10 cellular contexts compared by ENCODE assay signal in genomic region chr14:55077155-55077554, GRCh38. TPM values are rescaled to one million over a fixed set of nuclear protein-coding genes. Genes with fewer than 3 reads are reported as not detected.
DNase-seq lines count a peak whose midpoint lies in the region; ATAC-seq, FAIRE-seq and TF ChIP-seq lines count a peak whose summit lies in the region.
"Had no signal": no experiment of that assay in that cellular context is flagged by ENCODE, and none has a peak within 500 bp of the region (broad histone marks: within the 10 kb centered on the region; RNA-seq: fewer than 3 reads in every experiment).

No MANE protein-coding gene starts in this region.

- H3K4me3 ChIP-seq in bronchial epithelial cell (ENCODE audit: low read depth, low read length): no peak overlapping the region
- H3K4me3 ChIP-seq: gastroesophageal sphincter had no signal

- FAIRE-seq in bronchial epithelial cell (lab: Jason Lieb, UNC): no peak

- no peaks in the 10 kb centered on the region for H3K9me3 Mint-ChIP-seq in progenitor cell of endocrine pancreas (ENCODE audit: low read depth)
- H3K9me3 Mint-ChIP-seq: naive B cell had no signal

- no peaks in the 10 kb centered on the region for H3K36me3 ChIP-seq in bronchial epithelial cell (ENCODE audit: control insufficient read depth, insufficient read depth, low read length)
- H3K36me3 ChIP-seq: gastroesophageal sphincter had no signal

- ATAC-seq in GM19025 (IDR thresholded peaks at IDR 0.05; ENCODE audit: low read depth, unreplicated experiment): peak; percentile 32
- ATAC-seq in HG02884 (IDR thresholded peaks at IDR 0.05; ENCODE audit: unreplicated experiment): no peak
- no peak for ATAC-seq in HG02588 (IDR thresholded peaks at IDR 0.05; ENCODE audit: unreplicated experiment)
- ATAC-seq: gastroesophageal sphincter had no signal

- no peaks in the 10 kb centered on the region for H3K36me3 Mint-ChIP-seq in progenitor cell of endocrine pancreas (ENCODE audit: insufficient read depth)
- H3K36me3 Mint-ChIP-seq: naive B cell had no signal

- no peaks in the 10 kb centered on the region for H3K27me3 Mint-ChIP-seq in progenitor cell of endocrine pancreas
- H3K27me3 Mint-ChIP-seq: naive B cell had no signal

- TF ChIP-seq CTCF in bronchial epithelial cell (IDR thresholded peaks at IDR 0.05; ENCODE audit: insufficient read depth, low read length, severe bottlenecking): no peak
- no peak for TF ChIP-seq CTCF in progenitor cell of endocrine pancreas (IDR thresholded peaks at IDR 0.05; ENCODE audit: unreplicated experiment)

- H3K27me3 ChIP-seq in bronchial epithelial cell (ENCODE audit: control insufficient read depth, insufficient read depth, low read length): no peaks in the 10 kb centered on the region
- H3K27me3 ChIP-seq: gastroesophageal sphincter had no signal

- H3K4me3 Mint-ChIP-seq in progenitor cell of endocrine pancreas (ENCODE audit: low read depth): no peak overlapping the region
- H3K4me3 Mint-ChIP-seq: naive B cell had no signal

- peaks cover 9% of the 10 kb centered on the region for H3K4me1 Mint-ChIP-seq in progenitor cell of endocrine pancreas (ENCODE audit: low read depth)

- H3K27ac Mint-ChIP-seq in progenitor cell of endocrine pancreas: peak overlapping the region; percentile 97

- DNase-seq in HT1080 (ENCODE audit: low read depth): peak; percentile 25
- DNase-seq in bronchial epithelial cell (ENCODE audit: low read depth): peak; percentile 87
- no peak for DNase-seq in progenitor cell of endocrine pancreas (ENCODE audit: low spot score, unreplicated experiment)
- no peak for DNase-seq in glomerular visceral epithelial cell (ENCODE audit: extremely low spot score)
- DNase-seq: naive B cell, NCI-H69 had no signal

RNA-seq across cellular contexts. Expression of gene MAPK1IP1L, which starts 25.7 kb away (rescaled TPM):
- 28.8 and 55.3 TPM in 2 replicates for total RNA-seq in HT1080 (2014; rRNA removed; shearing (Covaris generic))
- 137 and 166 TPM in 2 replicates for polyA plus RNA-seq in HT1080 (2015; cell fraction: cytosol; rRNA removed)
- 145 and 146 TPM in 2 replicates for polyA plus RNA-seq in HT1080 (2015; cell fraction: nucleus; rRNA removed)
- 12.1 and 12.7 TPM in 2 replicates for total RNA-seq in bronchial epithelial cell
- 139 and 140 TPM in 2 replicates for total RNA-seq in progenitor cell of endocrine pancreas

RNA-seq across cellular contexts. Expression of gene SOCS4, which starts 50.1 kb away (rescaled TPM):
- 12.0 and 15.2 TPM in 2 replicates for total RNA-seq in HT1080 (2014; rRNA removed; shearing (Covaris generic))
- 12.3 and 14.9 TPM in 2 replicates for polyA plus RNA-seq in HT1080 (2015; cell fraction: cytosol; rRNA removed)
- 21.9 and 25.0 TPM in 2 replicates for polyA plus RNA-seq in HT1080 (2015; cell fraction: nucleus; rRNA removed)
- total RNA-seq in bronchial epithelial cell (10.0 and 13.6 TPM in 2 replicates), progenitor cell of endocrine pancreas (23.7 and 25.0 TPM in 2 replicates)

RNA-seq across cellular contexts. Expression of gene WDHD1, which starts 50.3 kb away (rescaled TPM):
- 14.8 and 16.3 TPM in 2 replicates for total RNA-seq in HT1080 (2014; rRNA removed; shearing (Covaris generic))
- 10.2 and 12.6 TPM in 2 replicates for polyA plus RNA-seq in HT1080 (2015; cell fraction: cytosol; rRNA removed)
- polyA plus RNA-seq in HT1080 (2015; cell fraction: nucleus; rRNA removed): 21.8 and 23.4 TPM in 2 replicates
- total RNA-seq in bronchial epithelial cell: 8.7 and 10.0 TPM in 2 replicates
- total RNA-seq in progenitor cell of endocrine pancreas: 30.9 and 31.4 TPM in 2 replicates

RNA-seq across cellular contexts. Expression of gene LGALS3, which starts 51.9 kb away (rescaled TPM):
- total RNA-seq in HT1080 (2014; rRNA removed; shearing (Covaris generic)): 53.8 and 69.3 TPM in 2 replicates
- 64.0 and 72.8 TPM in 2 replicates for polyA plus RNA-seq in HT1080 (2015; cell fraction: cytosol; rRNA removed)
- 56.5 and 67.4 TPM in 2 replicates for polyA plus RNA-seq in HT1080 (2015; cell fraction: nucleus; rRNA removed)
- total RNA-seq in bronchial epithelial cell (198 and 253 TPM in 2 replicates), progenitor cell of endocrine pancreas (27.0 and 49.3 TPM in 2 replicates)

Comparison
In these comparisons a context has a peak if more than half of its experiments do, and no peak if none do; other contexts are left out.
1. DNase-seq: peak in HT1080 (single experiment) and bronchial epithelial cell (single experiment); none in progenitor cell of endocrine pancreas (single experiment) and glomerular visceral epithelial cell (single experiment).